Comparison of ENCODE assay signal across 1 cellular context in the genomic region with DNA sequence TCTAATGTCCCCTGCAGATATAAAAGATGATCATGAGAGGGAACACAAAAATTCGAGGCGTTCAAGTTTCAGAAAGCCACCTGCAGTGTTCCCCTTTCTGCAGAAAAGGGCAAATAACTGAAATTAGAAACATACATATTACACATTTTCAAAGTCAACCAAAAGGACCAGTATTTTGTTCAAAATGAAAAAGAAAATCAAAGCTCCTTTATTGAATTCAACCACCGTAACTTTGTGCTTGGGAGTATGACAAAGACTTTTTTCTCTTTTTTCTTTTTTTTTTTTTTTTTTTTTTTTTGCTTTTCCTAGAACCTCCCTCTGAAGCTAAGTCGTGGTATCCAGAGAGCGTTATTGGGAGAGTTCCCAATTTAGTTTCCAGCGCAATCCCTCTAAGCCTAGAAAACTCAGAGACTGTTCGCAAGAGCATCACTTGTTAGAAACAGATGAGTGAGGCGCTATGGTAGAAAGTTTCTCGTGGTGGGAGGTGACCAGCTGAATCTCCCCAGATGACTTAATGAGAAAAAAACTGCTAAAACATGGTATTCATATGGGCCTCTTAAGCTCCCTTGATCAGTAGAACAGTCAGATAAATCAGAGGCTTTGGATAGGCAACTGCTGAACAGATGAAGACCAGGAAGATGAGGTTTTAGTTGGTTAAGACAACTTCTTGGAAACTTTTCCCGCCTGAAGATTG.
TF ChIP-seq lines count a peak whose summit lies in the region.

No MANE protein-coding gene starts in this region.

TF ChIP-seq in GM12878, 131 proteins besides CTCF, POLR2A, EP300 and RAD21 (continued from another document):
- TF ChIP-seq, protein P1, sequence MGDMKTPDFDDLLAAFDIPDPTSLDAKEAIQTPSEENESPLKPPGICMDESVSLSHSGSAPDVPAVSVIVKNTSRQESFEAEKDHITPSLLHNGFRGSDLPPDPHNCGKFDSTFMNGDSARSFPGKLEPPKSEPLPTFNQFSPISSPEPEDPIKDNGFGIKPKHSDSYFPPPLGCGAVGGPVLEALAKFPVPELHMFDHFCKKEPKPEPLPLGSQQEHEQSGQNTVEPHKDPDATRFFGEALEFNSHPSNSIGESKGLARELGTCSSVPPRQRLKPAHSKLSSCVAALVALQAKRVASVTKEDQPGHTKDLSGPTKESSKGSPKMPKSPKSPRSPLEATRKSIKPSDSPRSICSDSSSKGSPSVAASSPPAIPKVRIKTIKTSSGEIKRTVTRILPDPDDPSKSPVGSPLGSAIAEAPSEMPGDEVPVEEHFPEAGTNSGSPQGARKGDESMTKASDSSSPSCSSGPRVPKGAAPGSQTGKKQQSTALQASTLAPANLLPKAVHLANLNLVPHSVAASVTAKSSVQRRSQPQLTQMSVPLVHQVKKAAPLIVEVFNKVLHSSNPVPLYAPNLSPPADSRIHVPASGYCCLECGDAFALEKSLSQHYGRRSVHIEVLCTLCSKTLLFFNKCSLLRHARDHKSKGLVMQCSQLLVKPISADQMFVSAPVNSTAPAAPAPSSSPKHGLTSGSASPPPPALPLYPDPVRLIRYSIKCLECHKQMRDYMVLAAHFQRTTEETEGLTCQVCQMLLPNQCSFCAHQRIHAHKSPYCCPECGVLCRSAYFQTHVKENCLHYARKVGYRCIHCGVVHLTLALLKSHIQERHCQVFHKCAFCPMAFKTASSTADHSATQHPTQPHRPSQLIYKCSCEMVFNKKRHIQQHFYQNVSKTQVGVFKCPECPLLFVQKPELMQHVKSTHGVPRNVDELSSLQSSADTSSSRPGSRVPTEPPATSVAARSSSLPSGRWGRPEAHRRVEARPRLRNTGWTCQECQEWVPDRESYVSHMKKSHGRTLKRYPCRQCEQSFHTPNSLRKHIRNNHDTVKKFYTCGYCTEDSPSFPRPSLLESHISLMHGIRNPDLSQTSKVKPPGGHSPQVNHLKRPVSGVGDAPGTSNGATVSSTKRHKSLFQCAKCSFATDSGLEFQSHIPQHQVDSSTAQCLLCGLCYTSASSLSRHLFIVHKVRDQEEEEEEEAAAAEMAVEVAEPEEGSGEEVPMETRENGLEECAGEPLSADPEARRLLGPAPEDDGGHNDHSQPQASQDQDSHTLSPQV (IDR thresholded peaks at IDR 0.05), result no peak
- TF ChIP-seq SP1 (IDR thresholded peaks at IDR 0.05; ENCODE audit: low read depth, low read length) (no peak), ZSCAN29 (IDR thresholded peaks at IDR 0.05) (no peak), RUNX3 (IDR thresholded peaks at IDR 0.05; ENCODE audit: low read length) (peak; percentile 62), ZBED1 (IDR thresholded peaks at IDR 0.05; ENCODE audit: borderline replicate concordance) (no peak), SREBF1 (IDR thresholded peaks at IDR 0.05; ENCODE audit: low read length) (no peak), ZNF622 (IDR thresholded peaks at IDR 0.05) (no peak), SMAD5 (IDR thresholded peaks at IDR 0.05; ENCODE audit: low read depth) (no peak), BMI1 (IDR thresholded peaks at IDR 0.05; ENCODE audit: borderline replicate concordance) (no peak), ZNF384 (IDR thresholded peaks at IDR 0.05; ENCODE audit: borderline replicate concordance, low read depth, low read length) (0 out of 2 replicates have a peak, but pooled peaks have one; percentile 10), PAX5 (IDR thresholded peaks at IDR 0.05; ENCODE audit: borderline replicate concordance, low read depth, low read length) (0 out of 2 replicates have a peak, but pooled peaks have one; percentile 19), KDM1A (IDR thresholded peaks at IDR 0.05; ENCODE audit: borderline replicate concordance) (no peak), CBX5 (IDR thresholded peaks at IDR 0.05; ENCODE audit: low read depth) (no peak), GABPA (IDR thresholded peaks at IDR 0.05; ENCODE audit: low read depth) (no peak), FOXM1 (IDR thresholded peaks at IDR 0.05; ENCODE audit: low read depth, low read length) (peak; percentile 24; the same call in 1 of the 2 replicates), TCF12 (IDR thresholded peaks at IDR 0.05; ENCODE audit: low read depth, low read length) (no peak), SRF (IDR thresholded peaks at IDR 0.05; ENCODE audit: low read depth in 2 of 2, low read length in 2 of 2) (no peak), MEF2A (IDR thresholded peaks at IDR 0.05; ENCODE audit: insufficient read depth, low read depth, low read length) (no peak), SMC3 (IDR thresholded peaks at IDR 0.05; ENCODE audit: borderline replicate concordance, low read length) (no peak), TCF3 (IDR thresholded peaks at IDR 0.05; ENCODE audit: borderline replicate concordance, insufficient read depth, low read depth, low read length) (no peak), HDGF (IDR thresholded peaks at IDR 0.05) (no peak), JUNB (IDR thresholded peaks at IDR 0.05) (peak; percentile 30; the same call in 1 of the 2 replicates), NR2C2 (IDR thresholded peaks at IDR 0.05; ENCODE audit: borderline replicate concordance, control insufficient read depth, insufficient read length, low read depth) (no peak), NBN (IDR thresholded peaks at IDR 0.05) (no peak), MYC (IDR thresholded peaks at IDR 0.05; ENCODE audit: insufficient read depth, insufficient read length, insufficient replicate concordance, low read length, severe bottlenecking) (no peak), ASH2L (IDR thresholded peaks at IDR 0.05; ENCODE audit: borderline replicate concordance, low read depth) (no peak), LARP7 (IDR thresholded peaks at IDR 0.05) (no peak)
- TF ChIP-seq, protein P2, sequence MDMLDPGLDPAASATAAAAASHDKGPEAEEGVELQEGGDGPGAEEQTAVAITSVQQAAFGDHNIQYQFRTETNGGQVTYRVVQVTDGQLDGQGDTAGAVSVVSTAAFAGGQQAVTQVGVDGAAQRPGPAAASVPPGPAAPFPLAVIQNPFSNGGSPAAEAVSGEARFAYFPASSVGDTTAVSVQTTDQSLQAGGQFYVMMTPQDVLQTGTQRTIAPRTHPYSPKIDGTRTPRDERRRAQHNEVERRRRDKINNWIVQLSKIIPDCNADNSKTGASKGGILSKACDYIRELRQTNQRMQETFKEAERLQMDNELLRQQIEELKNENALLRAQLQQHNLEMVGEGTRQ (IDR thresholded peaks at IDR 0.05; ENCODE audit: borderline replicate concordance, low read depth, low read length), result no peak
- TF ChIP-seq, protein P3, sequence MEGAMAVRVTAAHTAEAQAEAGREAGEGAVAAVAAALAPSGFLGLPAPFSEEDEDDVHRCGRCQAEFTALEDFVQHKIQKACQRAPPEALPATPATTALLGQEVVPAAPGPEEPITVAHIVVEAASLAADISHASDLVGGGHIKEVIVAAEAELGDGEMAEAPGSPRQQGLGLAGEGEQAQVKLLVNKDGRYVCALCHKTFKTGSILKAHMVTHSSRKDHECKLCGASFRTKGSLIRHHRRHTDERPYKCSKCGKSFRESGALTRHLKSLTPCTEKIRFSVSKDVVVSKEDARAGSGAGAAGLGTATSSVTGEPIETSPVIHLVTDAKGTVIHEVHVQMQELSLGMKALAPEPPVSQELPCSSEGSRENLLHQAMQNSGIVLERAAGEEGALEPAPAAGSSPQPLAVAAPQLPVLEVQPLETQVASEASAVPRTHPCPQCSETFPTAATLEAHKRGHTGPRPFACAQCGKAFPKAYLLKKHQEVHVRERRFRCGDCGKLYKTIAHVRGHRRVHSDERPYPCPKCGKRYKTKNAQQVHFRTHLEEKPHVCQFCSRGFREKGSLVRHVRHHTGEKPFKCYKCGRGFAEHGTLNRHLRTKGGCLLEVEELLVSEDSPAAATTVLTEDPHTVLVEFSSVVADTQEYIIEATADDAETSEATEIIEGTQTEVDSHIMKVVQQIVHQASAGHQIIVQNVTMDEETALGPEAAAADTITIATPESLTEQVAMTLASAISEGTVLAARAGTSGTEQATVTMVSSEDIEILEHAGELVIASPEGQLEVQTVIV (IDR thresholded peaks at IDR 0.05; ENCODE audit: borderline replicate concordance, partially characterized antibody), result no peak
- TF ChIP-seq, protein P4, sequence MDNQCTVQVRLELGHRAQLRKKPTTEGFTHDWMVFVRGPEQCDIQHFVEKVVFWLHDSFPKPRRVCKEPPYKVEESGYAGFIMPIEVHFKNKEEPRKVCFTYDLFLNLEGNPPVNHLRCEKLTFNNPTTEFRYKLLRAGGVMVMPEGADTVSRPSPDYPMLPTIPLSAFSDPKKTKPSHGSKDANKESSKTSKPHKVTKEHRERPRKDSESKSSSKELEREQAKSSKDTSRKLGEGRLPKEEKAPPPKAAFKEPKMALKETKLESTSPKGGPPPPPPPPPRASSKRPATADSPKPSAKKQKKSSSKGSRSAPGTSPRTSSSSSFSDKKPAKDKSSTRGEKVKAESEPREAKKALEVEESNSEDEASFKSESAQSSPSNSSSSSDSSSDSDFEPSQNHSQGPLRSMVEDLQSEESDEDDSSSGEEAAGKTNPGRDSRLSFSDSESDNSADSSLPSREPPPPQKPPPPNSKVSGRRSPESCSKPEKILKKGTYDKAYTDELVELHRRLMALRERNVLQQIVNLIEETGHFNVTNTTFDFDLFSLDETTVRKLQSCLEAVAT (IDR thresholded peaks at IDR 0.05), result 0 out of 2 replicates have a peak, but pooled peaks have one; percentile 21
- TF ChIP-seq, protein P5, sequence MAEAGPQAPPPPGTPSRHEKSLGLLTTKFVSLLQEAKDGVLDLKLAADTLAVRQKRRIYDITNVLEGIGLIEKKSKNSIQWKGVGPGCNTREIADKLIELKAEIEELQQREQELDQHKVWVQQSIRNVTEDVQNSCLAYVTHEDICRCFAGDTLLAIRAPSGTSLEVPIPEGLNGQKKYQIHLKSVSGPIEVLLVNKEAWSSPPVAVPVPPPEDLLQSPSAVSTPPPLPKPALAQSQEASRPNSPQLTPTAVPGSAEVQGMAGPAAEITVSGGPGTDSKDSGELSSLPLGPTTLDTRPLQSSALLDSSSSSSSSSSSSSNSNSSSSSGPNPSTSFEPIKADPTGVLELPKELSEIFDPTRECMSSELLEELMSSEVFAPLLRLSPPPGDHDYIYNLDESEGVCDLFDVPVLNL (IDR thresholded peaks at IDR 0.05; ENCODE audit: low read depth, low read length), result no peak
- TF ChIP-seq, protein P6, sequence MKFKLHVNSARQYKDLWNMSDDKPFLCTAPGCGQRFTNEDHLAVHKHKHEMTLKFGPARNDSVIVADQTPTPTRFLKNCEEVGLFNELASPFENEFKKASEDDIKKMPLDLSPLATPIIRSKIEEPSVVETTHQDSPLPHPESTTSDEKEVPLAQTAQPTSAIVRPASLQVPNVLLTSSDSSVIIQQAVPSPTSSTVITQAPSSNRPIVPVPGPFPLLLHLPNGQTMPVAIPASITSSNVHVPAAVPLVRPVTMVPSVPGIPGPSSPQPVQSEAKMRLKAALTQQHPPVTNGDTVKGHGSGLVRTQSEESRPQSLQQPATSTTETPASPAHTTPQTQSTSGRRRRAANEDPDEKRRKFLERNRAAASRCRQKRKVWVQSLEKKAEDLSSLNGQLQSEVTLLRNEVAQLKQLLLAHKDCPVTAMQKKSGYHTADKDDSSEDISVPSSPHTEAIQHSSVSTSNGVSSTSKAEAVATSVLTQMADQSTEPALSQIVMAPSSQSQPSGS (IDR thresholded peaks at IDR 0.05; ENCODE audit: low read length), result peak; percentile 53
- TF ChIP-seq, protein P7, sequence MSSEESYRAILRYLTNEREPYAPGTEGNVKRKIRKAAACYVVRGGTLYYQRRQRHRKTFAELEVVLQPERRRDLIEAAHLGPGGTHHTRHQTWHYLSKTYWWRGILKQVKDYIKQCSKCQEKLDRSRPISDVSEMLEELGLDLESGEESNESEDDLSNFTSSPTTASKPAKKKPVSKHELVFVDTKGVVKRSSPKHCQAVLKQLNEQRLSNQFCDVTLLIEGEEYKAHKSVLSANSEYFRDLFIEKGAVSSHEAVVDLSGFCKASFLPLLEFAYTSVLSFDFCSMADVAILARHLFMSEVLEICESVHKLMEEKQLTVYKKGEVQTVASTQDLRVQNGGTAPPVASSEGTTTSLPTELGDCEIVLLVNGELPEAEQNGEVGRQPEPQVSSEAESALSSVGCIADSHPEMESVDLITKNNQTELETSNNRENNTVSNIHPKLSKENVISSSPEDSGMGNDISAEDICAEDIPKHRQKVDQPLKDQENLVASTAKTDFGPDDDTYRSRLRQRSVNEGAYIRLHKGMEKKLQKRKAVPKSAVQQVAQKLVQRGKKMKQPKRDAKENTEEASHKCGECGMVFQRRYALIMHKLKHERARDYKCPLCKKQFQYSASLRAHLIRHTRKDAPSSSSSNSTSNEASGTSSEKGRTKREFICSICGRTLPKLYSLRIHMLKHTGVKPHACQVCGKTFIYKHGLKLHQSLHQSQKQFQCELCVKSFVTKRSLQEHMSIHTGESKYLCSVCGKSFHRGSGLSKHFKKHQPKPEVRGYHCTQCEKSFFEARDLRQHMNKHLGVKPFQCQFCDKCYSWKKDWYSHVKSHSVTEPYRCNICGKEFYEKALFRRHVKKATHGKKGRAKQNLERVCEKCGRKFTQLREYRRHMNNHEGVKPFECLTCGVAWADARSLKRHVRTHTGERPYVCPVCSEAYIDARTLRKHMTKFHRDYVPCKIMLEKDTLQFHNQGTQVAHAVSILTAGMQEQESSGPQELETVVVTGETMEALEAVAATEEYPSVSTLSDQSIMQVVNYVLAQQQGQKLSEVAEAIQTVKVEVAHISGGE (CRISPR knock-in tag; IDR thresholded peaks at IDR 0.05), result no peak
TF ChIP-seq in GM12878: peak in this region for 10.
